1 cellular context compared by ENCODE assay signal in the genomic region with DNA sequence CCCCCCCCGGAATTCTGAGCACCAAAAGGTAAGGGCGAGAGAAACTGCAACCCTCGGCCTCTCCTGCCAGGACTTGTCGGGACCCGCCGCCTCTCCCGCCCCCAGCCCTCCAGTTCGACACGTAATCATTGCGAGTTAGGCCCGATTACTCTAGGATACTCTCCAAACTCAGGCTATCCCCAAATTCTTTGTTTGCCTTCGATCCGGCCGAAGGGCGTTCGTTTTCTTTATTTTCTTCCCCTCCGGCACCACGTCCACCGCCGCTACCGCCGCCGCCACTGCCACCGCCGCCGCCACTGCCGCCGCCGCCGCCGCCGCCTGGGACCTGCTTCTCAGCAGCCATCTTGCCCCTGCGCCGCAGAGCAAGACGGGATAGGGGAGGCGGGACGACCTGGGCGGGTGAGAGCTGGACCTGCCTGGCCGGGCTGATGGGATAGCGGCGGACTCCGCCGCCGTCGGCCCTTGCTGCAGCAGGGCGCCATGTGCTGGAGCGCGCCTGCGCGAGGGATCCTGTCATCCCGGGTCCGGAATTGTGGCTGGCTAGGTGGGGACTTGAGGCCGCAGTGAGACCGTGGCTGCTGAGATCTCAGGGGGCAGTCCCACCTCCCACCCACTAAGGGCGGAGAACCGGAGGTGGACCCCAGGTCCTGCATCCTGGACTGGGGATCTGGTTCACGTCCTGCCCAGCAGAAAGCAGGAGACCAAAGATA.
A peak's percentile ranks its signal among the peaks of the same experiment; 100 is the strongest.
TF ChIP-seq lines count a peak whose summit lies in the region.

Gene SRP68, minus strand, starts transcription at position 369 of the 710 bp plus-strand sequence. Its CDS starts 26 bp downstream, at position 343.

TF ChIP-seq in HepG2, 621 proteins besides CTCF, POLR2A, EP300 and RAD21 (continued from another document and continues in another):
- TF ChIP-seq, protein P1, sequence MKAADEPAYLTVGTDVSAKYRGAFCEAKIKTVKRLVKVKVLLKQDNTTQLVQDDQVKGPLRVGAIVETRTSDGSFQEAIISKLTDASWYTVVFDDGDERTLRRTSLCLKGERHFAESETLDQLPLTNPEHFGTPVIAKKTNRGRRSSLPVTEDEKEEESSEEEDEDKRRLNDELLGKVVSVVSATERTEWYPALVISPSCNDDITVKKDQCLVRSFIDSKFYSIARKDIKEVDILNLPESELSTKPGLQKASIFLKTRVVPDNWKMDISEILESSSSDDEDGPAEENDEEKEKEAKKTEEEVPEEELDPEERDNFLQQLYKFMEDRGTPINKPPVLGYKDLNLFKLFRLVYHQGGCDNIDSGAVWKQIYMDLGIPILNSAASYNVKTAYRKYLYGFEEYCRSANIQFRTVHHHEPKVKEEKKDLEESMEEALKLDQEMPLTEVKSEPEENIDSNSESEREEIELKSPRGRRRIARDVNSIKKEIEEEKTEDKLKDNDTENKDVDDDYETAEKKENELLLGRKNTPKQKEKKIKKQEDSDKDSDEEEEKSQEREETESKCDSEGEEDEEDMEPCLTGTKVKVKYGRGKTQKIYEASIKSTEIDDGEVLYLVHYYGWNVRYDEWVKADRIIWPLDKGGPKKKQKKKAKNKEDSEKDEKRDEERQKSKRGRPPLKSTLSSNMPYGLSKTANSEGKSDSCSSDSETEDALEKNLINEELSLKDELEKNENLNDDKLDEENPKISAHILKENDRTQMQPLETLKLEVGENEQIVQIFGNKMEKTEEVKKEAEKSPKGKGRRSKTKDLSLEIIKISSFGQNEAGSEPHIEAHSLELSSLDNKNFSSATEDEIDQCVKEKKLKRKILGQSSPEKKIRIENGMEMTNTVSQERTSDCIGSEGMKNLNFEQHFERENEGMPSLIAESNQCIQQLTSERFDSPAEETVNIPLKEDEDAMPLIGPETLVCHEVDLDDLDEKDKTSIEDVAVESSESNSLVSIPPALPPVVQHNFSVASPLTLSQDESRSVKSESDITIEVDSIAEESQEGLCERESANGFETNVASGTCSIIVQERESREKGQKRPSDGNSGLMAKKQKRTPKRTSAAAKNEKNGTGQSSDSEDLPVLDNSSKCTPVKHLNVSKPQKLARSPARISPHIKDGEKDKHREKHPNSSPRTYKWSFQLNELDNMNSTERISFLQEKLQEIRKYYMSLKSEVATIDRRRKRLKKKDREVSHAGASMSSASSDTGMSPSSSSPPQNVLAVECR (CRISPR knock-in tag; IDR thresholded peaks at IDR 0.05; ENCODE audit: borderline replicate concordance) = peak; percentile 99
- no peak for TF ChIP-seq MZF1 (CRISPR knock-in tag; IDR thresholded peaks at IDR 0.05; ENCODE audit: borderline replicate concordance)
- no peak for TF ChIP-seq ZFP36L2 (CRISPR knock-in tag; IDR thresholded peaks at IDR 0.05)
- no peak for TF ChIP-seq ZNF34 (CRISPR knock-in tag; IDR thresholded peaks at IDR 0.05; ENCODE audit: borderline replicate concordance)
- TF ChIP-seq MAF1 (CRISPR knock-in tag; IDR thresholded peaks at IDR 0.05; ENCODE audit: borderline replicate concordance) = no peak
- TF ChIP-seq MTF2 (CRISPR knock-in tag; IDR thresholded peaks at IDR 0.05; ENCODE audit: borderline replicate concordance) = no peak
- TF ChIP-seq ISX (CRISPR knock-in tag; conservative IDR thresholded peaks at IDR 0.05) = no peak
- TF ChIP-seq MED1 (CRISPR knock-in tag; IDR thresholded peaks at IDR 0.05) = peak; percentile 79
- TF ChIP-seq HBP1 (CRISPR knock-in tag; IDR thresholded peaks at IDR 0.05; ENCODE audit: low read depth) = peak; percentile 70
- peak; percentile 98 for TF ChIP-seq ZNF891 (CRISPR knock-in tag; IDR thresholded peaks at IDR 0.05)
- peak; percentile 76; the same call in 1 of the 2 replicates for TF ChIP-seq BATF2 (CRISPR knock-in tag; IDR thresholded peaks at IDR 0.05)
- TF ChIP-seq, protein P2, sequence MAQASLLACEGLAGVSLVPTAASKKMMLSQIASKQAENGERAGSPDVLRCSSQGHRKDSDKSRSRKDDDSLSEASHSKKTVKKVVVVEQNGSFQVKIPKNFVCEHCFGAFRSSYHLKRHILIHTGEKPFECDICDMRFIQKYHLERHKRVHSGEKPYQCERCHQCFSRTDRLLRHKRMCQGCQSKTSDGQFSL (CRISPR knock-in tag; IDR thresholded peaks at IDR 0.05) = no peak
- TF ChIP-seq KLF11 (CRISPR knock-in tag; IDR thresholded peaks at IDR 0.05) = peak; percentile 74; the same call in 1 of the 2 replicates
- TF ChIP-seq, protein P3, sequence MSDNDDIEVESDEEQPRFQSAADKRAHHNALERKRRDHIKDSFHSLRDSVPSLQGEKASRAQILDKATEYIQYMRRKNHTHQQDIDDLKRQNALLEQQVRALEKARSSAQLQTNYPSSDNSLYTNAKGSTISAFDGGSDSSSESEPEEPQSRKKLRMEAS (IDR thresholded peaks at IDR 0.05) = peak; percentile 98
- TF ChIP-seq ZNF383 (CRISPR knock-in tag; IDR thresholded peaks at IDR 0.05; ENCODE audit: borderline replicate concordance) = 0 out of 2 replicates have a peak, but pooled peaks have one; percentile 65
- no peak for TF ChIP-seq ZNF512 (CRISPR knock-in tag; IDR thresholded peaks at IDR 0.05)
- TF ChIP-seq PITX1 (CRISPR knock-in tag; IDR thresholded peaks at IDR 0.05) = peak; percentile 79
- TF ChIP-seq MAFF (IDR thresholded peaks at IDR 0.05; ENCODE audit: low read depth, low read length) = no peak
- TF ChIP-seq ASH2L (IDR thresholded peaks at IDR 0.05; ENCODE audit: insufficient read length, low read depth, low read length) = peak; percentile 95
- TF ChIP-seq, protein P4, sequence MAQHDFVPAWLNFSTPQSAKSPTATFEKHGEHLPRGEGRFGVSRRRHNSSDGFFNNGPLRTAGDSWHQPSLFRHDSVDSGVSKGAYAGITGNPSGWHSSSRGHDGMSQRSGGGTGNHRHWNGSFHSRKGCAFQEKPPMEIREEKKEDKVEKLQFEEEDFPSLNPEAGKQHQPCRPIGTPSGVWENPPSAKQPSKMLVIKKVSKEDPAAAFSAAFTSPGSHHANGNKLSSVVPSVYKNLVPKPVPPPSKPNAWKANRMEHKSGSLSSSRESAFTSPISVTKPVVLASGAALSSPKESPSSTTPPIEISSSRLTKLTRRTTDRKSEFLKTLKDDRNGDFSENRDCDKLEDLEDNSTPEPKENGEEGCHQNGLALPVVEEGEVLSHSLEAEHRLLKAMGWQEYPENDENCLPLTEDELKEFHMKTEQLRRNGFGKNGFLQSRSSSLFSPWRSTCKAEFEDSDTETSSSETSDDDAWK (CRISPR knock-in tag; IDR thresholded peaks at IDR 0.05) = no peak
- no peak for TF ChIP-seq EZH2 (conservative IDR thresholded peaks at IDR 0.05; ENCODE audit: low read depth, low read length)
- TF ChIP-seq UBTF (CRISPR knock-in tag; IDR thresholded peaks at IDR 0.05) = peak; percentile 93
- peak; percentile 71; the same call in 1 of the 2 replicates for TF ChIP-seq ZNF615 (CRISPR knock-in tag; IDR thresholded peaks at IDR 0.05; ENCODE audit: borderline replicate concordance)
- 0 out of 2 replicates have a peak, but pooled peaks have one; percentile 68 for TF ChIP-seq ZNF672 (CRISPR knock-in tag; IDR thresholded peaks at IDR 0.05)
- peak; percentile 98 for TF ChIP-seq ATF7-NPFF (CRISPR knock-in tag; IDR thresholded peaks at IDR 0.05; ENCODE audit: low read depth)
- TF ChIP-seq ZNF33A (CRISPR knock-in tag; IDR thresholded peaks at IDR 0.05; ENCODE audit: borderline replicate concordance) = no peak
- TF ChIP-seq, protein P5, sequence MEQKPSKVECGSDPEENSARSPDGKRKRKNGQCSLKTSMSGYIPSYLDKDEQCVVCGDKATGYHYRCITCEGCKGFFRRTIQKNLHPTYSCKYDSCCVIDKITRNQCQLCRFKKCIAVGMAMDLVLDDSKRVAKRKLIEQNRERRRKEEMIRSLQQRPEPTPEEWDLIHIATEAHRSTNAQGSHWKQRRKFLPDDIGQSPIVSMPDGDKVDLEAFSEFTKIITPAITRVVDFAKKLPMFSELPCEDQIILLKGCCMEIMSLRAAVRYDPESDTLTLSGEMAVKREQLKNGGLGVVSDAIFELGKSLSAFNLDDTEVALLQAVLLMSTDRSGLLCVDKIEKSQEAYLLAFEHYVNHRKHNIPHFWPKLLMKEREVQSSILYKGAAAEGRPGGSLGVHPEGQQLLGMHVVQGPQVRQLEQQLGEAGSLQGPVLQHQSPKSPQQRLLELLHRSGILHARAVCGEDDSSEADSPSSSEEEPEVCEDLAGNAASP (CRISPR knock-in tag; IDR thresholded peaks at IDR 0.05; ENCODE audit: borderline replicate concordance) = 0 out of 2 replicates have a peak, but pooled peaks have one; percentile 63
- TF ChIP-seq, protein P6, sequence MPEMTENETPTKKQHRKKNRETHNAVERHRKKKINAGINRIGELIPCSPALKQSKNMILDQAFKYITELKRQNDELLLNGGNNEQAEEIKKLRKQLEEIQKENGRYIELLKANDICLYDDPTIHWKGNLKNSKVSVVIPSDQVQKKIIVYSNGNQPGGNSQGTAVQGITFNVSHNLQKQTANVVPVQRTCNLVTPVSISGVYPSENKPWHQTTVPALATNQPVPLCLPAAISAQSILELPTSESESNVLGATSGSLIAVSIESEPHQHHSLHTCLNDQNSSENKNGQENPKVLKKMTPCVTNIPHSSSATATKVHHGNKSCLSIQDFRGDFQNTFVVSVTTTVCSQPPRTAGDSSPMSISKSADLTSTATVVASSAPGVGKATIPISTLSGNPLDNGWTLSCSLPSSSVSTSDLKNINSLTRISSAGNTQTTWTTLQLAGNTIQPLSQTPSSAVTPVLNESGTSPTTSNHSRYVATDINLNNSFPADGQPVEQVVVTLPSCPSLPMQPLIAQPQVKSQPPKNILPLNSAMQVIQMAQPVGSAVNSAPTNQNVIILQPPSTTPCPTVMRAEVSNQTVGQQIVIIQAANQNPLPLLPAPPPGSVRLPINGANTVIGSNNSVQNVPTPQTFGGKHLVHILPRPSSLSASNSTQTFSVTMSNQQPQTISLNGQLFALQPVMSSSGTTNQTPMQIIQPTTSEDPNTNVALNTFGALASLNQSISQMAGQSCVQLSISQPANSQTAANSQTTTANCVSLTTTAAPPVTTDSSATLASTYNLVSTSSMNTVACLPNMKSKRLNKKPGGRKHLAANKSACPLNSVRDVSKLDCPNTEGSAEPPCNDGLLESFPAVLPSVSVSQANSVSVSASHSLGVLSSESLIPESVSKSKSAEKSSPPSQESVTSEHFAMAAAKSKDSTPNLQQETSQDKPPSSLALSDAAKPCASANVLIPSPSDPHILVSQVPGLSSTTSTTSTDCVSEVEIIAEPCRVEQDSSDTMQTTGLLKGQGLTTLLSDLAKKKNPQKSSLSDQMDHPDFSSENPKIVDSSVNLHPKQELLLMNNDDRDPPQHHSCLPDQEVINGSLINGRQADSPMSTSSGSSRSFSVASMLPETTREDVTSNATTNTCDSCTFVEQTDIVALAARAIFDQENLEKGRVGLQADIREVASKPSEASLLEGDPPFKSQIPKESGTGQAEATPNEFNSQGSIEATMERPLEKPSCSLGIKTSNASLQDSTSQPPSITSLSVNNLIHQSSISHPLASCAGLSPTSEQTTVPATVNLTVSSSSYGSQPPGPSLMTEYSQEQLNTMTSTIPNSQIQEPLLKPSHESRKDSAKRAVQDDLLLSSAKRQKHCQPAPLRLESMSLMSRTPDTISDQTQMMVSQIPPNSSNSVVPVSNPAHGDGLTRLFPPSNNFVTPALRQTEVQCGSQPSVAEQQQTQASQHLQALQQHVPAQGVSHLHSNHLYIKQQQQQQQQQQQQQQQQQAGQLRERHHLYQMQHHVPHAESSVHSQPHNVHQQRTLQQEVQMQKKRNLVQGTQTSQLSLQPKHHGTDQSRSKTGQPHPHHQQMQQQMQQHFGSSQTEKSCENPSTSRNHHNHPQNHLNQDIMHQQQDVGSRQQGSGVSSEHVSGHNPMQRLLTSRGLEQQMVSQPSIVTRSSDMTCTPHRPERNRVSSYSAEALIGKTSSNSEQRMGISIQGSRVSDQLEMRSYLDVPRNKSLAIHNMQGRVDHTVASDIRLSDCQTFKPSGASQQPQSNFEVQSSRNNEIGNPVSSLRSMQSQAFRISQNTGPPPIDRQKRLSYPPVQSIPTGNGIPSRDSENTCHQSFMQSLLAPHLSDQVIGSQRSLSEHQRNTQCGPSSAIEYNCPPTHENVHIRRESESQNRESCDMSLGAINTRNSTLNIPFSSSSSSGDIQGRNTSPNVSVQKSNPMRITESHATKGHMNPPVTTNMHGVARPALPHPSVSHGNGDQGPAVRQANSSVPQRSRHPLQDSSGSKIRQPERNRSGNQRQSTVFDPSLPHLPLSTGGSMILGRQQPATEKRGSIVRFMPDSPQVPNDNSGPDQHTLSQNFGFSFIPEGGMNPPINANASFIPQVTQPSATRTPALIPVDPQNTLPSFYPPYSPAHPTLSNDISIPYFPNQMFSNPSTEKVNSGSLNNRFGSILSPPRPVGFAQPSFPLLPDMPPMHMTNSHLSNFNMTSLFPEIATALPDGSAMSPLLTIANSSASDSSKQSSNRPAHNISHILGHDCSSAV (CRISPR knock-in tag; IDR thresholded peaks at IDR 0.05; ENCODE audit: borderline replicate concordance) = no peak
